ENCODE assay signal across 13 cellular contexts in genomic region chr4:110268352-110268751, GRCh38.
DNase-seq lines count a peak whose midpoint lies in the region; ATAC-seq and TF ChIP-seq lines count a peak whose summit lies in the region.
"Had no signal": no experiment of that assay in that cellular context is flagged by ENCODE, and none has a peak within 500 bp of the region (broad histone marks: within the 10 kb centered on the region; RNA-seq: fewer than 3 reads in every experiment).

No MANE protein-coding gene starts in this region.

- no peak overlapping the region for H3K4me3 Mint-ChIP-seq in activated T-cell treated with anti-CD3 and anti-CD28 coated beads, Interleukin-2, amount 50 U/mL, for 72 hours
- H3K4me3 Mint-ChIP-seq in HFFc6: no peak overlapping the region
- no peak overlapping the region for H3K4me3 Mint-ChIP-seq in naive thymus-derived CD4-positive, alpha-beta T cell

- H3K9me3 Mint-ChIP-seq in activated T-cell treated with anti-CD3 and anti-CD28 coated beads, Interleukin-2, amount 50 U/mL, for 72 hours: no peaks in the 10 kb centered on the region
- H3K9me3 Mint-ChIP-seq in HFFc6: no peaks in the 10 kb centered on the region
- H3K9me3 Mint-ChIP-seq in naive thymus-derived CD4-positive, alpha-beta T cell: no peaks in the 10 kb centered on the region

- no peaks in the 10 kb centered on the region for H3K27me3 ChIP-seq in naive thymus-derived CD4-positive, alpha-beta T cell (ENCODE audit: control insufficient read depth in 2 of 2, insufficient read depth in 2 of 2, low read length in 2 of 2)
- H3K27me3 ChIP-seq: brain microvascular endothelial cell had no signal

- H3K4me1 Mint-ChIP-seq in activated T-cell treated with anti-CD3 and anti-CD28 coated beads, Interleukin-2, amount 50 U/mL, for 72 hours (ENCODE audit: low read depth): no peaks in the 10 kb centered on the region
- H3K4me1 Mint-ChIP-seq in HFFc6 (ENCODE audit: low read depth): peaks cover 22% of the 10 kb centered on the region
- peaks cover 0 to 10% (median 0%) of the 10 kb centered on the region in 7 donors for H3K4me1 Mint-ChIP-seq in naive thymus-derived CD4-positive, alpha-beta T cell

- peaks cover 16% of the 10 kb centered on the region for H3K27me3 Mint-ChIP-seq in activated T-cell treated with anti-CD3 and anti-CD28 coated beads, Interleukin-2, amount 50 U/mL, for 72 hours (ENCODE audit: low read depth)
- H3K27me3 Mint-ChIP-seq in HFFc6 (ENCODE audit: insufficient read depth): peaks cover 8% of the 10 kb centered on the region
- H3K27me3 Mint-ChIP-seq in naive thymus-derived CD4-positive, alpha-beta T cell: peaks cover 0 to 30% (median 0%) of the 10 kb centered on the region in 5 donors

- no peaks in the 10 kb centered on the region for H3K4me1 ChIP-seq in naive thymus-derived CD4-positive, alpha-beta T cell (ENCODE audit: control insufficient read depth in 2 of 2, insufficient read depth in 2 of 2, low read length in 2 of 2)
- H3K4me1 ChIP-seq: prostate gland had no signal

- no peaks in the 10 kb centered on the region for H3K36me3 Mint-ChIP-seq in activated T-cell treated with anti-CD3 and anti-CD28 coated beads, Interleukin-2, amount 50 U/mL, for 72 hours (ENCODE audit: insufficient read depth in 2 of 2)
- H3K36me3 Mint-ChIP-seq in HFFc6 (ENCODE audit: low read depth): no peaks in the 10 kb centered on the region
- H3K36me3 Mint-ChIP-seq in naive thymus-derived CD4-positive, alpha-beta T cell: no peaks in the 10 kb centered on the region

- H3K36me3 ChIP-seq in naive thymus-derived CD4-positive, alpha-beta T cell (ENCODE audit: control insufficient read depth in 2 of 3, insufficient read depth in 3 of 3, low read length in 3 of 3): no peaks in the 10 kb centered on the region
- H3K36me3 ChIP-seq: brain microvascular endothelial cell, prostate gland, WERI-Rb-1 had no signal

- peak; percentile 81 to 83 for ATAC-seq in activated T-cell treated with anti-CD3 and anti-CD28 coated beads, Interleukin-2, amount 50 U/mL, for 72 hours (replicated peaks in 1 of 2)
- ATAC-seq in GM21515 (IDR thresholded peaks at IDR 0.05; ENCODE audit: unreplicated experiment): peak; percentile 80
- ATAC-seq in HG03103 (IDR thresholded peaks at IDR 0.05; ENCODE audit: low read depth, unreplicated experiment): peak; percentile 50
- peak; percentile 61 for ATAC-seq in stimulated activated naive CD8-positive, alpha-beta T cell treated with anti-CD3 and anti-CD28 coated beads, Interleukin-15, Interleukin-2, amounts not matched to agents 100 U/mL and 50 U/mL, for 24 hours
- no peak for ATAC-seq in naive thymus-derived CD4-positive, alpha-beta T cell
- ATAC-seq: SK-N-SH treated with all-trans-retinoic acid at 6 μM for 48 hours had no signal

- intact Hi-C loops in naive thymus-derived CD4-positive, alpha-beta T cell (cut with micrococcal nuclease): loop anchor here in 1 of 2 donors (1.0 kb wide), 1 partner anchor 19 kb away; no protein-coding TSS in a partner anchor

- H3K27ac Mint-ChIP-seq in activated T-cell treated with anti-CD3 and anti-CD28 coated beads, Interleukin-2, amount 50 U/mL, for 72 hours: no peak overlapping the region
- no peak overlapping the region for H3K27ac Mint-ChIP-seq in HFFc6
- no peak overlapping the region for H3K27ac Mint-ChIP-seq in naive thymus-derived CD4-positive, alpha-beta T cell

- DNase-seq in activated T-cell treated with anti-CD3 and anti-CD28 coated beads, Interleukin-2, amount 50 U/mL, for 72 hours: peak in 1 of 2 donors; percentile 6
- DNase-seq in activated T-cell treated with anti-CD3 and anti-CD28 coated beads for 4 hours: no peak
- DNase-seq in stimulated activated naive CD8-positive, alpha-beta T cell treated with anti-CD3 and anti-CD28 coated beads, Interleukin-15, Interleukin-2, amounts not matched to agents 100 U/mL and 50 U/mL, for 24 hours: no peak
- DNase-seq in HFFc6: no peak
- no peak for DNase-seq in naive thymus-derived CD4-positive, alpha-beta T cell
- DNase-seq in NCI-H226: no peak
- DNase-seq: brain microvascular endothelial cell; effector memory CD4-positive, alpha-beta T cell; WERI-Rb-1 had no signal

- CTCF ChIA-PET in naive thymus-derived CD4-positive, alpha-beta T cell (lab: Charles Lee): no interaction called here

- TF ChIP-seq CTCF in HFFc6 (IDR thresholded peaks at IDR 0.05): no peak

- no peak overlapping the region for H3K4me3 ChIP-seq in naive thymus-derived CD4-positive, alpha-beta T cell (ENCODE audit: low read length)
- H3K4me3 ChIP-seq: prostate gland had no signal

- H3K9me3 ChIP-seq in naive thymus-derived CD4-positive, alpha-beta T cell (ENCODE audit: control insufficient read depth in 2 of 3, low read length in 3 of 3): no peaks in the 10 kb centered on the region
- H3K9me3 ChIP-seq: prostate gland had no signal

- no peak overlapping the region for H3K27ac ChIP-seq in naive thymus-derived CD4-positive, alpha-beta T cell (ENCODE audit: low read depth, low read length)
- H3K27ac ChIP-seq: brain microvascular endothelial cell, prostate gland, WERI-Rb-1 had no signal

- POLR2A ChIA-PET in naive thymus-derived CD4-positive, alpha-beta T cell (lab: Charles Lee): no interaction called here
